21 cellular contexts compared by ENCODE assay signal in genomic region chr13:113157206-113157928, GRCh38. TPM values are rescaled to one million over a fixed set of nuclear protein-coding genes. Genes with fewer than 3 reads are reported as not detected.
DNase-seq lines count a peak whose midpoint lies in the region; ATAC-seq, FAIRE-seq and TF ChIP-seq lines count a peak whose summit lies in the region.
"Had no signal": no experiment of that assay in that cellular context is flagged by ENCODE, and none has a peak within 500 bp of the region (broad histone marks: within the 10 kb centered on the region; RNA-seq: fewer than 3 reads in every experiment).

No MANE protein-coding gene starts in this region.

- 87% methylated on average over 12 of the region's 12 CpGs for WGBS in HepG2 (ENCODE audit: low lambda C conversion rate)

- no peak overlapping the region for H3K4me3 Mint-ChIP-seq in CD4-positive, alpha-beta memory T cell
- H3K4me3 Mint-ChIP-seq in T-cell, result no peak overlapping the region
- H3K4me3 Mint-ChIP-seq: dendritic cell treated with granulocyte-macrophage colony-stimulating factor and Interleukin-4, amounts not matched to agents 40 ng/mL and 50 ng/mL, for 4 days had no signal

- peaks cover 11% of the 10 kb centered on the region for H3K79me2 ChIP-seq in HepG2 (ENCODE audit: insufficient read depth, low read length)

- no peak for FAIRE-seq in HepG2 (lab: Jason Lieb, UNC)
- FAIRE-seq: kidney had no signal

- H3K27me3 ChIP-seq in CD4-positive, alpha-beta memory T cell (ENCODE audit: insufficient read depth, low read length), result no peaks in the 10 kb centered on the region
- no peaks in the 10 kb centered on the region for H3K27me3 ChIP-seq in HepG2 (ENCODE audit: control insufficient read depth in 1 of 2, insufficient read depth in 2 of 2, low read length in 2 of 2)
- no peaks in the 10 kb centered on the region for H3K27me3 ChIP-seq in colonic mucosa
- H3K27me3 ChIP-seq: brain microvascular endothelial cell had no signal

- no peak for ATAC-seq in T-cell (replicated peaks in 1 of 4)
- no peak for ATAC-seq in HepG2
- ATAC-seq in GM19035 (IDR thresholded peaks at IDR 0.05; ENCODE audit: unreplicated experiment), result no peak
- ATAC-seq: stimulated activated naive CD8-positive, alpha-beta T cell treated with anti-CD3 and anti-CD28 coated beads, Interleukin-15, Interleukin-2, amounts not matched to agents 100 U/mL and 50 U/mL, for 24 hours had no signal

- peaks cover 0 to 4% of the 10 kb centered on the region in 2 donors for H3K36me3 Mint-ChIP-seq in CD4-positive, alpha-beta memory T cell
- H3K36me3 Mint-ChIP-seq in T-cell, result no peaks in the 10 kb centered on the region

- POLR2A ChIA-PET in CD4-positive, alpha-beta memory T cell (lab: Charles Lee; ENCODE audit: partially characterized antibody), result interaction anchor here (0.9 to 5.0 kb wide), 3 partner anchors 18 to 52 kb away, joined by 3 to 42 read pairs (median 3); partner anchors contain the start of genes CUL4A and PCID2
- POLR2A ChIA-PET in T-cell (lab: Charles Lee) (no interaction called here), HepG2 (lab: Yijun Ruan, JAX) (interaction anchor here (0.7 to 2.1 kb wide), 7 partner anchors 12 to 53 kb away, joined by 3 to 11 read pairs (median 3); partner anchors contain the start of genes CUL4A and F10)

- CTCF ChIA-PET in CD4-positive, alpha-beta memory T cell (lab: Charles Lee; ENCODE audit: partially characterized antibody), result interaction anchor here (0.7 to 0.8 kb wide), 2 partner anchors 17 to 53 kb away, joined by 3 to 4 read pairs; partner anchors contain the start of gene CUL4A
- CTCF ChIA-PET in T-cell (lab: Charles Lee), result interaction anchor here in 1 of 2 donors (0.5 kb wide), 1 partner anchor 209 kb away, joined by 6 read pairs; no protein-coding TSS in a partner anchor
- CTCF ChIA-PET in HepG2 (lab: Yijun Ruan, JAX; ENCODE audit: low intra/inter-chr PET ratio, low total read pairs), result no interaction called here

- H3K4me3 ChIP-seq in CD4-positive, alpha-beta memory T cell (ENCODE audit: low read length in 2 of 2), result no peak overlapping the region
- H3K4me3 ChIP-seq in HepG2 (replicated peaks in 1 of 3; ENCODE audit: insufficient read depth in 1 of 3, low read depth in 2 of 3, low read length in 3 of 3), result no peak overlapping the region
- H3K4me3 ChIP-seq in colonic mucosa, result no peak overlapping the region
- H3K4me3 ChIP-seq: tibial nerve had no signal

- no peak for TF ChIP-seq CTCF in HepG2 (CRISPR knock-in tag; IDR thresholded peaks at IDR 0.05)
- TF ChIP-seq CTCF in colonic mucosa (IDR thresholded peaks at IDR 0.05), result no peak

- peaks cover 13 to 39% (median 29%) of the 10 kb centered on the region in 4 donors for H3K4me1 Mint-ChIP-seq in CD4-positive, alpha-beta memory T cell
- H3K4me1 Mint-ChIP-seq in T-cell, result peaks cover 27 to 29% (median 28%) of the 10 kb centered on the region in 3 donors

- no peaks in the 10 kb centered on the region for H3K9me3 ChIP-seq in CD4-positive, alpha-beta memory T cell (ENCODE audit: control insufficient read depth in 1 of 2, low read length in 2 of 2)
- H3K9me3 ChIP-seq in HepG2 (ENCODE audit: low read length) (0 out of 2 replicates have a peak, but pooled peaks cover 5% of the 10 kb centered on the region), colonic mucosa (no peaks in the 10 kb centered on the region)
- H3K9me3 ChIP-seq: SK-N-SH, tibial nerve had no signal

- H3K27me3 Mint-ChIP-seq in CD4-positive, alpha-beta memory T cell, result no peaks in the 10 kb centered on the region
- H3K27me3 Mint-ChIP-seq in T-cell, result no peaks in the 10 kb centered on the region

- H3K36me3 ChIP-seq in CD4-positive, alpha-beta memory T cell (ENCODE audit: insufficient read depth, low read length), result no peaks in the 10 kb centered on the region
- H3K36me3 ChIP-seq in HepG2 (replicated peaks in 1 of 2; ENCODE audit: control insufficient read depth in 1 of 2, insufficient read depth in 2 of 2, low read length in 2 of 2), result no peaks in the 10 kb centered on the region
- no peaks in the 10 kb centered on the region for H3K36me3 ChIP-seq in colonic mucosa
- H3K36me3 ChIP-seq: brain microvascular endothelial cell, tibial nerve had no signal

- no peaks in the 10 kb centered on the region for H4K20me1 ChIP-seq in HepG2 (ENCODE audit: insufficient read depth, low read length)

- DNase-seq in CD4-positive, alpha-beta memory T cell, result no peak
- DNase-seq in T-cell (no peak), HepG2 (ENCODE audit: low spot score) (no peak), LoVo (ENCODE audit: low spot score) (no peak), colonic mucosa (no peak)
- DNase-seq: brain microvascular endothelial cell; COR-L47; foreskin melanocyte; kidney; mammary epithelial cell; NCI-H187 treated with DMSO at 0.1 percent for 48 hours; NCI-H446; SK-N-SH; stimulated activated CD4-positive, alpha-beta T cell treated with anti-CD3 and anti-CD28 coated beads, Interleukin-1b, Interleukin-23, amount 100 ng/mL, for 48 hours; stimulated activated naive CD8-positive, alpha-beta T cell treated with anti-CD3 and anti-CD28 coated beads, Interleukin-15, Interleukin-2, amounts not matched to agents 100 U/mL and 50 U/mL, for 24 hours; T-helper 9 cell had no signal

- BruUV-seq in HepG2 (replicated peaks; lab: Mats Ljungman, UMichigan), result no TSS peak

- in situ Hi-C loops in HepG2 (cut with HindIII; ENCODE audit: extremely low pct_ligation_motif_present, low pct_unique_long_range_greater_than_20kb), result no loop called here

- peak overlapping the region in 6 of 7 donors; percentile 15 to 98 (median 72) for H3K27ac Mint-ChIP-seq in CD4-positive, alpha-beta memory T cell
- peak overlapping the region; percentile 3 to 39 for H3K27ac Mint-ChIP-seq in T-cell

- no peak for TF ChIP-seq POLR2A in HepG2 (IDR thresholded peaks at IDR 0.05; ENCODE audit: insufficient read depth in 1 of 2, low read depth in 2 of 2, low read length in 2 of 2)

- TF ChIP-seq EP300 in HepG2 (IDR thresholded peaks at IDR 0.05; ENCODE audit: low read depth in 2 of 2, low read length in 2 of 2) (no peak), HepG2 (CRISPR knock-in tag; IDR thresholded peaks at IDR 0.05; ENCODE audit: borderline replicate concordance) (no peak)

- H3K27ac ChIP-seq in CD4-positive, alpha-beta memory T cell (ENCODE audit: low read depth, low read length), result no peak overlapping the region
- no peak overlapping the region for H3K27ac ChIP-seq in HepG2 (ENCODE audit: extremely low read length, insufficient read depth, low read length)
- H3K27ac ChIP-seq in colonic mucosa, result no peak overlapping the region
- H3K27ac ChIP-seq: brain microvascular endothelial cell, tibial nerve had no signal

- no peak overlapping the region for H2AFZ ChIP-seq in HepG2 (ENCODE audit: low read length)

- peak overlapping the region; percentile 94 for H3K4me2 ChIP-seq in HepG2 (ENCODE audit: low read depth, low read length)
- H3K4me2 ChIP-seq: SK-N-SH had no signal

- H3K9ac ChIP-seq in HepG2 (ENCODE audit: insufficient read depth, low read depth, low read length) (no peak overlapping the region), colonic mucosa (ENCODE audit: low read depth in 2 of 2, low read length in 2 of 2) (no peak overlapping the region)
- H3K9ac ChIP-seq: SK-N-SH had no signal

- peaks cover 0 to 29% (median 2%) of the 10 kb centered on the region in 8 donors for H3K9me3 Mint-ChIP-seq in CD4-positive, alpha-beta memory T cell
- peaks cover 3 to 7% (median 6%) of the 10 kb centered on the region in 3 donors for H3K9me3 Mint-ChIP-seq in T-cell

- H3K4me1 ChIP-seq in CD4-positive, alpha-beta memory T cell (ENCODE audit: insufficient read depth, low read length), result peaks cover 30% of the 10 kb centered on the region
- H3K4me1 ChIP-seq in HepG2 (ENCODE audit: insufficient read depth, low read length), result peaks cover 72% of the 10 kb centered on the region
- peaks cover 5% of the 10 kb centered on the region for H3K4me1 ChIP-seq in colonic mucosa

- intact Hi-C loops in CD4-positive, alpha-beta memory T cell (cut with micrococcal nuclease), result no loop called here
- intact Hi-C loops in HepG2 (cut with micrococcal nuclease; ENCODE audit: unreplicated experiment), result loop anchor here (5.0 kb wide), 1 partner anchor 50 kb away; the partner anchor contains the start of genes CUL4A and PCID2
- intact Hi-C loops in colonic mucosa (cut with DNase I), result loop anchor here (5.0 kb wide), 1 partner anchor 50 kb away; the partner anchor contains the start of genes CUL4A and PCID2

- TF ChIP-seq RAD21 in HepG2 (CRISPR knock-in tag; IDR thresholded peaks at IDR 0.05), result no peak

RNA-seq across cellular contexts. Expression of gene PROZ, which starts 1.1 kb away (rescaled TPM):
- not detected for total RNA-seq in CD4-positive, alpha-beta memory T cell
- under 1 TPM in 1 of 2 donors, not detected in 1; 0.32 TPM for polyA plus RNA-seq in CD4-positive, alpha-beta memory T cell
- total RNA-seq in T-cell (not detected), HepG2 (2016; rRNA removed; fragmentation: Illumina TruSeq; extraction: Trizol) (2.1 and 5.6 TPM in 2 replicates), colonic mucosa (not detected)
- total RNA-seq in HepG2 (2016; cell fraction: cytosol; rRNA removed; fragmentation: Illumina TruSeq; extraction: Trizol; ENCODE audit: low read depth), result 0.20 and 0.35 TPM in 2 replicates
- 1.9 and 5.3 TPM in 2 replicates for total RNA-seq in HepG2 (2016; cell fraction: insoluble cytoplasmic fraction; rRNA removed; fragmentation: Illumina TruSeq; extraction: Trizol)
- 0.62 and 0.93 TPM in 2 replicates for total RNA-seq in HepG2 (2016; cell fraction: membrane; rRNA removed; fragmentation: Illumina TruSeq; extraction: Trizol)
- 3.0 and 4.0 TPM in 2 replicates for total RNA-seq in HepG2 (2016; cell fraction: nucleus; rRNA removed; fragmentation: Illumina TruSeq; extraction: Trizol)
- polyA plus RNA-seq in HepG2 (2011; rRNA removed), result 22.5 and 26.1 TPM in 2 replicates
- 14.4 and 16.0 TPM in 2 replicates for polyA plus RNA-seq in HepG2 (2011; cell fraction: cytosol; rRNA removed)
- polyA plus RNA-seq in HepG2 (2011; cell fraction: nucleus; rRNA removed), result 45.5 and 49.7 TPM in 2 replicates
- 12.7 and 14.1 TPM in 2 replicates for polyA plus RNA-seq in HepG2 (2012)
- polyA plus RNA-seq in HepG2 (2016; cell fraction: cytosol; fragmentation: Illumina TruSeq; extraction: Trizol; ENCODE audit: low read depth), result 0.23 and 0.67 TPM in 2 replicates
- 1.6 and 2.1 TPM in 2 replicates for polyA plus RNA-seq in HepG2 (2016; cell fraction: insoluble cytoplasmic fraction; fragmentation: Illumina TruSeq; extraction: Trizol; ENCODE audit: low read depth)
- polyA plus RNA-seq in HepG2 (2016; cell fraction: membrane; fragmentation: Illumina TruSeq; extraction: Trizol; ENCODE audit: low read depth), result 0.70 and 0.93 TPM in 2 replicates
- 10.7 and 11.6 TPM in 2 replicates for polyA plus RNA-seq in HepG2 (2016; cell fraction: nucleus; fragmentation: Illumina TruSeq; extraction: Trizol; ENCODE audit: insufficient read depth, low read depth)
- polyA minus RNA-seq in HepG2 (2011; rRNA and poly(A)+ RNA removed; ENCODE audit: low replicate concordance), result 5.4 TPM in 1 of 2 replicates, not detected in the other
- polyA minus RNA-seq in HepG2 (2011; cell fraction: cytosol; rRNA and poly(A)+ RNA removed), result 4.9 and 8.4 TPM in 2 replicates
- 3.1 and 4.4 TPM in 2 replicates for polyA minus RNA-seq in HepG2 (2011; cell fraction: nucleus; rRNA and poly(A)+ RNA removed)
- total RNA-seq: activated CD8-positive, alpha-beta memory T cell treated with anti-CD3 and anti-CD28 coated beads for 36 hours; kidney; mammary epithelial cell; RPMI7951; tibial nerve had no signal
- polyA plus RNA-seq: mammary epithelial cell, SK-N-SH had no signal

RNA-seq across cellular contexts. Expression of gene F10, which starts 34.8 kb away (rescaled TPM):
- total RNA-seq in CD4-positive, alpha-beta memory T cell, result not detected
- polyA plus RNA-seq in CD4-positive, alpha-beta memory T cell, result not detected
- not detected for total RNA-seq in T-cell
- 19.9 and 58.4 TPM in 2 replicates for total RNA-seq in HepG2 (2016; rRNA removed; fragmentation: Illumina TruSeq; extraction: Trizol)
- total RNA-seq in HepG2 (2016; cell fraction: cytosol; rRNA removed; fragmentation: Illumina TruSeq; extraction: Trizol; ENCODE audit: low read depth), result 11.2 and 12.3 TPM in 2 replicates
- total RNA-seq in HepG2 (2016; cell fraction: insoluble cytoplasmic fraction; rRNA removed; fragmentation: Illumina TruSeq; extraction: Trizol), result 18.9 and 61.6 TPM in 2 replicates
- total RNA-seq in HepG2 (2016; cell fraction: membrane; rRNA removed; fragmentation: Illumina TruSeq; extraction: Trizol), result 12.7 and 13.1 TPM in 2 replicates
- total RNA-seq in HepG2 (2016; cell fraction: nucleus; rRNA removed; fragmentation: Illumina TruSeq; extraction: Trizol), result 43.8 and 53.5 TPM in 2 replicates
- 237 and 317 TPM in 2 replicates for polyA plus RNA-seq in HepG2 (2011; rRNA removed)
- 277 and 280 TPM in 2 replicates for polyA plus RNA-seq in HepG2 (2011; cell fraction: cytosol; rRNA removed)
- 231 and 240 TPM in 2 replicates for polyA plus RNA-seq in HepG2 (2011; cell fraction: nucleus; rRNA removed)
- 150 and 219 TPM in 2 replicates for polyA plus RNA-seq in HepG2 (2012)
- 11.6 and 13.0 TPM in 2 replicates for polyA plus RNA-seq in HepG2 (2016; cell fraction: cytosol; fragmentation: Illumina TruSeq; extraction: Trizol; ENCODE audit: low read depth)
- polyA plus RNA-seq in HepG2 (2016; cell fraction: insoluble cytoplasmic fraction; fragmentation: Illumina TruSeq; extraction: Trizol; ENCODE audit: low read depth), result 18.4 and 19.4 TPM in 2 replicates
- 10.3 and 10.6 TPM in 2 replicates for polyA plus RNA-seq in HepG2 (2016; cell fraction: membrane; fragmentation: Illumina TruSeq; extraction: Trizol; ENCODE audit: low read depth)
- polyA plus RNA-seq in HepG2 (2016; cell fraction: nucleus; fragmentation: Illumina TruSeq; extraction: Trizol; ENCODE audit: insufficient read depth, low read depth), result 82.4 and 83.6 TPM in 2 replicates
- 117 TPM in 1 of 2 replicates, not detected in the other for polyA minus RNA-seq in HepG2 (2011; rRNA and poly(A)+ RNA removed; ENCODE audit: low replicate concordance)
- polyA minus RNA-seq in HepG2 (2011; cell fraction: cytosol; rRNA and poly(A)+ RNA removed), result 61.5 and 79.5 TPM in 2 replicates
- polyA minus RNA-seq in HepG2 (2011; cell fraction: nucleus; rRNA and poly(A)+ RNA removed), result 44.3 and 53.6 TPM in 2 replicates
- 1 to 10 TPM; 1.5 to 4.1 TPM for total RNA-seq in colonic mucosa
- total RNA-seq: activated CD8-positive, alpha-beta memory T cell treated with anti-CD3 and anti-CD28 coated beads for 36 hours; mammary epithelial cell; RPMI7951 had no signal
- polyA plus RNA-seq: mammary epithelial cell had no signal

RNA-seq across cellular contexts. Expression of gene PCID2, which starts 51.1 kb away (rescaled TPM):
- total RNA-seq in CD4-positive, alpha-beta memory T cell, result 10 to 100 TPM; 78.2 to 79.8 TPM
- polyA plus RNA-seq in CD4-positive, alpha-beta memory T cell, result 100 to 1,000 TPM in 1 of 2 donors, 10 to 100 TPM in 1; 84.8 to 100 TPM
- total RNA-seq in T-cell, result 10 to 100 TPM; 45.3 to 68.6 (median 63.2) TPM
- 65.0 and 76.4 TPM in 2 replicates for total RNA-seq in HepG2 (2016; rRNA removed; fragmentation: Illumina TruSeq; extraction: Trizol)
- total RNA-seq in HepG2 (2016; cell fraction: cytosol; rRNA removed; fragmentation: Illumina TruSeq; extraction: Trizol; ENCODE audit: low read depth), result 16.3 and 17.9 TPM in 2 replicates
- total RNA-seq in HepG2 (2016; cell fraction: insoluble cytoplasmic fraction; rRNA removed; fragmentation: Illumina TruSeq; extraction: Trizol), result 67.6 and 78.5 TPM in 2 replicates
- total RNA-seq in HepG2 (2016; cell fraction: membrane; rRNA removed; fragmentation: Illumina TruSeq; extraction: Trizol), result 25.4 and 26.5 TPM in 2 replicates
- total RNA-seq in HepG2 (2016; cell fraction: nucleus; rRNA removed; fragmentation: Illumina TruSeq; extraction: Trizol), result 58.5 and 66.9 TPM in 2 replicates
- polyA plus RNA-seq in HepG2 (2011; rRNA removed), result 104 and 111 TPM in 2 replicates
- polyA plus RNA-seq in HepG2 (2011; cell fraction: cytosol; rRNA removed), result 47.7 and 57.2 TPM in 2 replicates
- polyA plus RNA-seq in HepG2 (2011; cell fraction: nucleus; rRNA removed), result 185 and 190 TPM in 2 replicates
- 56.8 and 63.4 TPM in 2 replicates for polyA plus RNA-seq in HepG2 (2012)
- 9.0 and 9.1 TPM in 2 replicates for polyA plus RNA-seq in HepG2 (2016; cell fraction: cytosol; fragmentation: Illumina TruSeq; extraction: Trizol; ENCODE audit: low read depth)
- 68.7 and 72.7 TPM in 2 replicates for polyA plus RNA-seq in HepG2 (2016; cell fraction: insoluble cytoplasmic fraction; fragmentation: Illumina TruSeq; extraction: Trizol; ENCODE audit: low read depth)
- polyA plus RNA-seq in HepG2 (2016; cell fraction: membrane; fragmentation: Illumina TruSeq; extraction: Trizol; ENCODE audit: low read depth), result 14.2 and 15.6 TPM in 2 replicates
- 89.2 and 96.9 TPM in 2 replicates for polyA plus RNA-seq in HepG2 (2016; cell fraction: nucleus; fragmentation: Illumina TruSeq; extraction: Trizol; ENCODE audit: insufficient read depth, low read depth)
- polyA minus RNA-seq in HepG2 (2011; rRNA and poly(A)+ RNA removed; ENCODE audit: low replicate concordance), result 52.5 and 174 TPM in 2 replicates
- 23.5 and 34.0 TPM in 2 replicates for polyA minus RNA-seq in HepG2 (2011; cell fraction: cytosol; rRNA and poly(A)+ RNA removed)
- 161 and 207 TPM in 2 replicates for polyA minus RNA-seq in HepG2 (2011; cell fraction: nucleus; rRNA and poly(A)+ RNA removed)
- total RNA-seq in colonic mucosa, result 10 to 100 TPM; 23.4 to 40.2 TPM

RNA-seq across cellular contexts. Expression of gene F7, which starts 51.8 kb away (rescaled TPM):
- not detected for total RNA-seq in CD4-positive, alpha-beta memory T cell
- polyA plus RNA-seq in CD4-positive, alpha-beta memory T cell, result not detected
- total RNA-seq in T-cell (under 1 TPM in 3 of 5 donors, not detected in 2; 0.13 to 0.23 (median 0.23) TPM), HepG2 (2016; rRNA removed; fragmentation: Illumina TruSeq; extraction: Trizol) (7.2 and 12.6 TPM in 2 replicates), colonic mucosa (under 1 TPM; 0.11 to 0.12 TPM)
- 0.61 and 0.71 TPM in 2 replicates for total RNA-seq in HepG2 (2016; cell fraction: cytosol; rRNA removed; fragmentation: Illumina TruSeq; extraction: Trizol; ENCODE audit: low read depth)
- total RNA-seq in HepG2 (2016; cell fraction: insoluble cytoplasmic fraction; rRNA removed; fragmentation: Illumina TruSeq; extraction: Trizol), result 6.7 and 12.9 TPM in 2 replicates
- 1.9 and 2.2 TPM in 2 replicates for total RNA-seq in HepG2 (2016; cell fraction: membrane; rRNA removed; fragmentation: Illumina TruSeq; extraction: Trizol)
- total RNA-seq in HepG2 (2016; cell fraction: nucleus; rRNA removed; fragmentation: Illumina TruSeq; extraction: Trizol), result 10.3 and 10.6 TPM in 2 replicates
- polyA plus RNA-seq in HepG2 (2011; rRNA removed), result 26.5 and 39.9 TPM in 2 replicates
- polyA plus RNA-seq in HepG2 (2011; cell fraction: cytosol; rRNA removed), result 21.7 and 26.2 TPM in 2 replicates
- polyA plus RNA-seq in HepG2 (2011; cell fraction: nucleus; rRNA removed), result 105 and 121 TPM in 2 replicates
- 45.9 and 52.4 TPM in 2 replicates for polyA plus RNA-seq in HepG2 (2012)
- polyA plus RNA-seq in HepG2 (2016; cell fraction: cytosol; fragmentation: Illumina TruSeq; extraction: Trizol; ENCODE audit: low read depth), result 0.51 and 0.52 TPM in 2 replicates
- polyA plus RNA-seq in HepG2 (2016; cell fraction: insoluble cytoplasmic fraction; fragmentation: Illumina TruSeq; extraction: Trizol; ENCODE audit: low read depth), result 7.0 and 7.3 TPM in 2 replicates
- 1.1 and 1.6 TPM in 2 replicates for polyA plus RNA-seq in HepG2 (2016; cell fraction: membrane; fragmentation: Illumina TruSeq; extraction: Trizol; ENCODE audit: low read depth)
- polyA plus RNA-seq in HepG2 (2016; cell fraction: nucleus; fragmentation: Illumina TruSeq; extraction: Trizol; ENCODE audit: insufficient read depth, low read depth), result 23.6 and 26.7 TPM in 2 replicates
- polyA minus RNA-seq in HepG2 (2011; rRNA and poly(A)+ RNA removed; ENCODE audit: low replicate concordance), result 43.0 TPM in 1 of 2 replicates, not detected in the other
- 8.7 and 12.9 TPM in 2 replicates for polyA minus RNA-seq in HepG2 (2011; cell fraction: cytosol; rRNA and poly(A)+ RNA removed)
- polyA minus RNA-seq in HepG2 (2011; cell fraction: nucleus; rRNA and poly(A)+ RNA removed), result 14.7 and 15.7 TPM in 2 replicates
- total RNA-seq: mammary epithelial cell, RPMI7951, tibial nerve had no signal
- polyA plus RNA-seq: mammary epithelial cell, SK-N-SH had no signal

RNA-seq across cellular contexts. Expression of gene CUL4A, which starts 52.0 kb away (rescaled TPM):
- total RNA-seq in CD4-positive, alpha-beta memory T cell, result 10 to 100 TPM; 75.5 to 80.0 TPM
- polyA plus RNA-seq in CD4-positive, alpha-beta memory T cell, result 10 to 100 TPM; 59.8 to 72.8 TPM
- 10 to 100 TPM; 80.3 to 94.5 (median 82.7) TPM for total RNA-seq in T-cell
- total RNA-seq in HepG2 (2016; rRNA removed; fragmentation: Illumina TruSeq; extraction: Trizol), result 75.3 and 95.5 TPM in 2 replicates
- total RNA-seq in HepG2 (2016; cell fraction: cytosol; rRNA removed; fragmentation: Illumina TruSeq; extraction: Trizol; ENCODE audit: low read depth), result 28.8 and 32.0 TPM in 2 replicates
- 69.1 and 83.4 TPM in 2 replicates for total RNA-seq in HepG2 (2016; cell fraction: insoluble cytoplasmic fraction; rRNA removed; fragmentation: Illumina TruSeq; extraction: Trizol)
- total RNA-seq in HepG2 (2016; cell fraction: membrane; rRNA removed; fragmentation: Illumina TruSeq; extraction: Trizol), result 51.1 and 52.1 TPM in 2 replicates
- total RNA-seq in HepG2 (2016; cell fraction: nucleus; rRNA removed; fragmentation: Illumina TruSeq; extraction: Trizol), result 55.3 and 56.2 TPM in 2 replicates
- polyA plus RNA-seq in HepG2 (2011; rRNA removed), result 51.2 and 60.8 TPM in 2 replicates
- 42.4 and 43.4 TPM in 2 replicates for polyA plus RNA-seq in HepG2 (2011; cell fraction: cytosol; rRNA removed)
- polyA plus RNA-seq in HepG2 (2011; cell fraction: nucleus; rRNA removed), result 121 and 126 TPM in 2 replicates
- 72.5 and 74.5 TPM in 2 replicates for polyA plus RNA-seq in HepG2 (2012)
- polyA plus RNA-seq in HepG2 (2016; cell fraction: cytosol; fragmentation: Illumina TruSeq; extraction: Trizol; ENCODE audit: low read depth), result 28.6 and 31.9 TPM in 2 replicates
- 70.4 and 80.3 TPM in 2 replicates for polyA plus RNA-seq in HepG2 (2016; cell fraction: insoluble cytoplasmic fraction; fragmentation: Illumina TruSeq; extraction: Trizol; ENCODE audit: low read depth)
- polyA plus RNA-seq in HepG2 (2016; cell fraction: membrane; fragmentation: Illumina TruSeq; extraction: Trizol; ENCODE audit: low read depth), result 28.8 and 29.9 TPM in 2 replicates
- polyA plus RNA-seq in HepG2 (2016; cell fraction: nucleus; fragmentation: Illumina TruSeq; extraction: Trizol; ENCODE audit: insufficient read depth, low read depth), result 99.2 and 101 TPM in 2 replicates
- polyA minus RNA-seq in HepG2 (2011; rRNA and poly(A)+ RNA removed; ENCODE audit: low replicate concordance), result 93.3 and 188 TPM in 2 replicates
- 29.4 and 37.2 TPM in 2 replicates for polyA minus RNA-seq in HepG2 (2011; cell fraction: cytosol; rRNA and poly(A)+ RNA removed)
- polyA minus RNA-seq in HepG2 (2011; cell fraction: nucleus; rRNA and poly(A)+ RNA removed), result 74.4 and 75.7 TPM in 2 replicates
- total RNA-seq in colonic mucosa, result 10 to 100 TPM; 54.6 to 62.6 TPM

Comparison
In these comparisons a context has a peak if more than half of its experiments do, and no peak if none do; other contexts are left out.
1. POLR2A ChIA-PET loops: an anchor here in CD4-positive, alpha-beta memory T cell (0.9 to 5.0 kb wide) and HepG2 (0.7 to 2.1 kb wide); none called in T-cell.